In genomic region chr18:58605027-58606020, GRCh38 we compare ENCODE assay signal across 10 cellular contexts. TPM values are rescaled to one million over a fixed set of nuclear protein-coding genes. Genes with fewer than 3 reads are reported as not detected.
A peak's percentile ranks its signal among the peaks of the same experiment; 100 is the strongest.
DNase-seq lines count a peak whose midpoint lies in the region; ATAC-seq and TF ChIP-seq lines count a peak whose summit lies in the region.
"Had no signal": no experiment of that assay in that cellular context is flagged by ENCODE, and none has a peak within 500 bp of the region (broad histone marks: within the 10 kb centered on the region; RNA-seq: fewer than 3 reads in every experiment).

No MANE protein-coding gene starts in this region.

- WGBS in hepatocyte (ENCODE audit: low lambda C conversion rate, missing lambda C conversion rate) = 89% methylated on average over 6 of the region's 6 CpGs

- ATAC-seq in activated CD4-positive, CD25-positive, alpha-beta regulatory T cell treated with anti-CD3 and anti-CD28 coated beads, Interleukin-2, amount 50 U/mL, for 24 hours = peak; percentile 88 to 89
- ATAC-seq in T-helper 17 cell = peak; percentile 88
- no peak for ATAC-seq in HG02938 (IDR thresholded peaks at IDR 0.05; ENCODE audit: unreplicated experiment)
- ATAC-seq in GM19351 (IDR thresholded peaks at IDR 0.05; ENCODE audit: unreplicated experiment) = no peak
- ATAC-seq: body of pancreas had no signal

- no peaks in the 10 kb centered on the region for H3K9me2 ChIP-seq in hepatocyte (replicated peaks; ENCODE audit: insufficient read depth)

- peak overlapping the region; percentile 27 for H3K27ac Mint-ChIP-seq in T-helper 17 cell
- H3K27ac Mint-ChIP-seq in chondrocyte (ENCODE audit: unreplicated experiment) = peak overlapping the region; percentile 0

- H3K36me3 Mint-ChIP-seq in T-helper 17 cell (ENCODE audit: low read depth) (no peaks in the 10 kb centered on the region), chondrocyte (ENCODE audit: low read depth) (no peaks in the 10 kb centered on the region)

- H3K9me3 ChIP-seq in T-helper 17 cell (ENCODE audit: control insufficient read depth, low read length, poor library complexity, severe bottlenecking) = no peaks in the 10 kb centered on the region
- no peaks in the 10 kb centered on the region for H3K9me3 ChIP-seq in hepatocyte (ENCODE audit: low read depth)
- H3K9me3 ChIP-seq: body of pancreas had no signal

- H2AFZ ChIP-seq in hepatocyte = no peak overlapping the region

- H3K79me2 ChIP-seq in hepatocyte = no peaks in the 10 kb centered on the region

- TF ChIP-seq CTCF in chondrocyte (IDR thresholded peaks at IDR 0.05) (no peak), hepatocyte (IDR thresholded peaks at IDR 0.05; ENCODE audit: poor library complexity) (no peak)

- no peaks in the 10 kb centered on the region for H3K9me3 Mint-ChIP-seq in chondrocyte (ENCODE audit: low read depth)

- H3K36me3 ChIP-seq in hepatocyte (replicated peaks; ENCODE audit: insufficient read depth, low read depth) = no peaks in the 10 kb centered on the region

- no peak overlapping the region for H3K4me2 ChIP-seq in hepatocyte

- no peak overlapping the region for H3K4me3 ChIP-seq in hepatocyte
- H3K4me3 ChIP-seq: body of pancreas had no signal

- H3K27ac ChIP-seq in hepatocyte = no peak overlapping the region
- H3K27ac ChIP-seq: 22Rv1, body of pancreas had no signal

- H4K20me1 ChIP-seq in hepatocyte (ENCODE audit: insufficient read depth, poor library complexity, severe bottlenecking) = no peaks in the 10 kb centered on the region

- no peaks in the 10 kb centered on the region for H3K27me3 ChIP-seq in hepatocyte
- H3K27me3 ChIP-seq: body of pancreas had no signal

- peak overlapping the region; percentile 6 for H3K4me3 Mint-ChIP-seq in T-helper 17 cell
- H3K4me3 Mint-ChIP-seq in chondrocyte (ENCODE audit: unreplicated experiment) = no peak overlapping the region

- H3K27me3 Mint-ChIP-seq in T-helper 17 cell (no peaks in the 10 kb centered on the region), chondrocyte (ENCODE audit: low read depth) (no peaks in the 10 kb centered on the region)

- peaks cover 3% of the 10 kb centered on the region for H3K4me1 ChIP-seq in hepatocyte (ENCODE audit: insufficient read depth)
- H3K4me1 ChIP-seq: body of pancreas had no signal

- DNase-seq in activated CD4-positive, CD25-positive, alpha-beta regulatory T cell (lab: John Stamatoyannopoulos, UW) = no peak
- DNase-seq in T-helper 17 cell (no peak), chondrocyte (ENCODE audit: low spot score) (no peak), hepatocyte (ENCODE audit: low spot score) (no peak)
- DNase-seq in stimulated activated CD8-positive, alpha-beta memory T cell treated with anti-CD3 and anti-CD28 coated beads, Interleukin-7, amount 100 ng/mL, for 4 hours (ENCODE audit: low read depth in 2 of 2) = peak; percentile 15 to 29
- DNase-seq: body of pancreas had no signal

- H3K4me1 Mint-ChIP-seq in T-helper 17 cell (peaks cover 34% of the 10 kb centered on the region), chondrocyte (ENCODE audit: low read depth) (peaks cover 31% of the 10 kb centered on the region)

RNA-seq across cellular contexts. Expression of gene ALPK2, which starts 23.6 kb away (rescaled TPM):
- total RNA-seq in T-helper 17 cell (1 to 10 TPM in 1 of 2 donors, under 1 TPM in 1; 0.65 to 2.6 TPM), chondrocyte (26.4 to 50.1 TPM (median 46.4 TPM) in 3 replicates), hepatocyte (22.8 and 25.0 TPM in 2 replicates)
- 13.6 and 18.5 TPM in 2 replicates for polyA plus RNA-seq in hepatocyte

Comparison
In these comparisons a context has a peak if more than half of its experiments do, and no peak if none do; other contexts are left out.
1. ATAC-seq: peak in activated CD4-positive, CD25-positive, alpha-beta regulatory T cell treated with anti-CD3 and anti-CD28 coated beads, Interleukin-2, amount 50 U/mL, for 24 hours (2 of 2) and T-helper 17 cell (single experiment); none in HG02938 (single experiment) and GM19351 (single experiment).
2. DNase-seq: peak in stimulated activated CD8-positive, alpha-beta memory T cell treated with anti-CD3 and anti-CD28 coated beads, Interleukin-7, amount 100 ng/mL, for 4 hours (2 of 2); none in activated CD4-positive, CD25-positive, alpha-beta regulatory T cell (0 of 4), T-helper 17 cell (0 of 3), chondrocyte (single experiment) and hepatocyte (single experiment).